ENCODE assay signal across 8 cellular contexts in the genomic region with DNA sequence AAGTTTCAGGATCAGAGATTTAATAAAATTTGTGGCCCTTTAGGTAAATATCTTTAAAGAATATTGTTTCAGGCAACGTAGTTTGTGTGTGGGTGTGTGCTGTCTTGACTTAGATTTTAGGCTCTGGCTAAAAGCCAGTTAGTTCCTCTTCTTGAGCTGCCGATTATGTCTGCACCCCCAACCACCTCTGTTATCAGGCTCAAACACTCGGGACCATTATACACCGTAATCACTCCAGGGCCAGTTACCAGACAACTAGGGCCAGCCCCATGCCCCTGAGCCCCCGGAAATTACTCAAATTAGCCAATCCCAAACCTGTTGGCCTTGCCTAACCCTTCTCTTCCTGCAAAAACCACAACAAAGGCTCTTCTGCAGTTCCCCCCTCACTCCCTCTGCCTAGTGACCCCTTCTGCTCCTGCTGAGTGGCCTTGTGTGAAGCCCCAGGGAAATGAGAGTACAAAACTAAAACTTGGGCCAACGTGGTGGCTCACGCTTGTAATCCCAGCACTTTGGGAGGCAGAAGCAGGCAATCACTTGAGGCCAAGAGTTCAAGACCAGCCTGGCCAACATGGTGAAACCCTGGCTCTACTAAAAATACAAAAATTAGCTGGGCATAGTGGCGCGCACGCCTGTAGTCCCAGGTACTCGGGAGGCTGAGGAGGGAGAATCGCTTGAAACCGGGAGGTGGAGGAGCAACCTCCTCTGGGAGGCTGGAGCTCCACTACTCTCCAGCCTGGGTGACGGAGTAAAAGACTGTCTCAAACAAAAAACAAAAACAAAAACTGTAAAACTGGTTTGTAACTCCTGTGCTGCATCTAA.
DNase-seq lines count a peak whose midpoint lies in the region; ATAC-seq lines count a peak whose summit lies in the region.

No MANE protein-coding gene starts in this region.

- DNase-seq in activated CD4-positive, alpha-beta T cell treated with anti-CD3 and anti-CD28 coated beads for 4 hours, result peak; percentile 19 to 33
- DNase-seq in activated CD4-positive, alpha-beta T cell treated with anti-CD3 and anti-CD28 coated beads for 1 hour, result no peak
- DNase-seq in NCI-H69 (lab: John Stamatoyannopoulos, UW), result peak; percentile 3
- DNase-seq in activated naive CD8-positive, alpha-beta T cell treated with anti-CD3 and anti-CD28 coated beads, Interleukin-2, amount 50 U/mL, for 24 hours, result peak; percentile 67
- peak; percentile 62 to 79 for DNase-seq in stimulated activated naive CD8-positive, alpha-beta T cell treated with anti-CD3 and anti-CD28 coated beads, Interleukin-15, amount 100 ng/mL, for 72 hours
- DNase-seq in DMS153 treated with DMSO at 0.1 percent for 48 hours (lab: John Stamatoyannopoulos, UW; ENCODE audit: unreplicated experiment), result no peak

- H3K36me3 Mint-ChIP-seq in activated naive CD8-positive, alpha-beta T cell treated with anti-CD3 and anti-CD28 coated beads, Interleukin-2, amount 50 U/mL, for 24 hours (ENCODE audit: low read depth), result peaks cover 8% of the 10 kb centered on the region

- no peaks in the 10 kb centered on the region for H3K27me3 Mint-ChIP-seq in activated naive CD8-positive, alpha-beta T cell treated with anti-CD3 and anti-CD28 coated beads, Interleukin-2, amount 50 U/mL, for 24 hours
- no peaks in the 10 kb centered on the region for H3K27me3 Mint-ChIP-seq in stimulated activated naive CD8-positive, alpha-beta T cell treated with anti-CD3 and anti-CD28 coated beads, Interleukin-15, amount 100 ng/mL, for 72 hours

- H3K4me1 Mint-ChIP-seq in activated naive CD8-positive, alpha-beta T cell treated with anti-CD3 and anti-CD28 coated beads, Interleukin-2, amount 50 U/mL, for 24 hours, result peaks cover 46% of the 10 kb centered on the region
- peaks cover 43% of the 10 kb centered on the region for H3K4me1 Mint-ChIP-seq in stimulated activated naive CD8-positive, alpha-beta T cell treated with anti-CD3 and anti-CD28 coated beads, Interleukin-15, amount 100 ng/mL, for 72 hours

- H3K27ac Mint-ChIP-seq in activated naive CD8-positive, alpha-beta T cell treated with anti-CD3 and anti-CD28 coated beads, Interleukin-2, amount 50 U/mL, for 24 hours, result peak overlapping the region; percentile 89
- peak overlapping the region; percentile 83 for H3K27ac Mint-ChIP-seq in stimulated activated naive CD8-positive, alpha-beta T cell treated with anti-CD3 and anti-CD28 coated beads, Interleukin-15, amount 100 ng/mL, for 72 hours

- peak overlapping the region; percentile 45 for H3K4me3 Mint-ChIP-seq in activated naive CD8-positive, alpha-beta T cell treated with anti-CD3 and anti-CD28 coated beads, Interleukin-2, amount 50 U/mL, for 24 hours
- H3K4me3 Mint-ChIP-seq in stimulated activated naive CD8-positive, alpha-beta T cell treated with anti-CD3 and anti-CD28 coated beads, Interleukin-15, amount 100 ng/mL, for 72 hours, result peak overlapping the region; percentile 32 to 61

- H3K9me3 Mint-ChIP-seq in activated naive CD8-positive, alpha-beta T cell treated with anti-CD3 and anti-CD28 coated beads, Interleukin-2, amount 50 U/mL, for 24 hours, result no peaks in the 10 kb centered on the region
- peaks cover 0 to 7% of the 10 kb centered on the region in 2 donors for H3K9me3 Mint-ChIP-seq in stimulated activated naive CD8-positive, alpha-beta T cell treated with anti-CD3 and anti-CD28 coated beads, Interleukin-15, amount 100 ng/mL, for 72 hours

- peak; percentile 63 for ATAC-seq in activated naive CD8-positive, alpha-beta T cell treated with anti-CD3 and anti-CD28 coated beads, Interleukin-2, amount 50 U/mL, for 24 hours
- peak; percentile 71 for ATAC-seq in stimulated activated naive CD8-positive, alpha-beta T cell treated with anti-CD3 and anti-CD28 coated beads, Interleukin-15, amount 100 ng/mL, for 72 hours
- ATAC-seq in GM18517 (IDR thresholded peaks at IDR 0.05; ENCODE audit: unreplicated experiment), result no peak
- ATAC-seq in HG03378 (IDR thresholded peaks at IDR 0.05; ENCODE audit: unreplicated experiment), result no peak

Comparison
In these comparisons a context has a peak if more than half of its experiments do, and no peak if none do; other contexts are left out.
1. DNase-seq: peak in activated CD4-positive, alpha-beta T cell treated with anti-CD3 and anti-CD28 coated beads for 4 hours (2 of 2), NCI-H69 (single experiment), activated naive CD8-positive, alpha-beta T cell treated with anti-CD3 and anti-CD28 coated beads, Interleukin-2, amount 50 U/mL, for 24 hours (single experiment) and stimulated activated naive CD8-positive, alpha-beta T cell treated with anti-CD3 and anti-CD28 coated beads, Interleukin-15, amount 100 ng/mL, for 72 hours (2 of 2); none in activated CD4-positive, alpha-beta T cell treated with anti-CD3 and anti-CD28 coated beads for 1 hour (single experiment) and DMS153 treated with DMSO at 0.1 percent for 48 hours (single experiment).
2. ATAC-seq: peak in activated naive CD8-positive, alpha-beta T cell treated with anti-CD3 and anti-CD28 coated beads, Interleukin-2, amount 50 U/mL, for 24 hours (single experiment) and stimulated activated naive CD8-positive, alpha-beta T cell treated with anti-CD3 and anti-CD28 coated beads, Interleukin-15, amount 100 ng/mL, for 72 hours (single experiment); none in GM18517 (single experiment) and HG03378 (single experiment).